12 cellular contexts compared by ENCODE assay signal in the genomic region with DNA sequence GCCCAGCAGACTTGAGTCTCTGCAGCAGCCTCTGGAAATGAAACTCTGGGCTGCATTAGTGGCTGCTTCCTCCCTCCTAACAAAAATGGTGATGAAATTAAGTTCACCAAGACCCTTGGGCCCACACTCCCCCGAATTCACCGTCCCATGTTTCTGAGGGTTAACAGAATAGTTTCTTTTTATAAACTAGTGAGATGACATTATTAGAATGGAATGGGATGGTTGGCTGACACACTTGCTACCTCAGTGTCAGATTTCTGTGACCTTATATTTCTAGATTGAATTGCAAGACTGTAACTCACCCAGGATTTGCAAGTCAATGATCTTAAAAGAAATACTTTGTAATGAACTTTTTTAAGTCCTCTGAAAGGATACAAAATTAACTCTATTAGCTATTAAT.
DNase-seq lines count a peak whose midpoint lies in the region; ATAC-seq and TF ChIP-seq lines count a peak whose summit lies in the region.
"Had no signal": no experiment of that assay in that cellular context is flagged by ENCODE, and none has a peak within 500 bp of the region (broad histone marks: within the 10 kb centered on the region; RNA-seq: fewer than 3 reads in every experiment).

No MANE protein-coding gene starts in this region.

- peaks cover 4 to 32% of the 10 kb centered on the region in 2 donors for H3K4me1 ChIP-seq in ascending aorta
- H3K4me1 ChIP-seq in heart right ventricle, result peaks cover 0 to 39% (median 23%) of the 10 kb centered on the region in 9 donors
- H3K4me1 ChIP-seq in skeletal muscle satellite cell (ENCODE audit: control insufficient read depth, insufficient read depth, low read length), result peaks cover 25% of the 10 kb centered on the region

- peaks cover 0 to 4% (median 2%) of the 10 kb centered on the region in 3 donors for H3K27me3 Mint-ChIP-seq in immature natural killer cell (ENCODE audit: low read depth in 3 of 3)

- no peaks in the 10 kb centered on the region for H3K27me3 ChIP-seq in ascending aorta
- no peaks in the 10 kb centered on the region for H3K27me3 ChIP-seq in heart right ventricle
- no peaks in the 10 kb centered on the region for H3K27me3 ChIP-seq in skeletal muscle satellite cell (ENCODE audit: control insufficient read depth, insufficient read depth, low read length)
- H3K27me3 ChIP-seq: tibial nerve had no signal

- intact Hi-C loops in ascending aorta (cut with DNase I), result loop anchor here (5.0 kb wide), 1 partner anchor 50 kb away; no protein-coding TSS in a partner anchor
- intact Hi-C loops in heart right ventricle (cut with DNase I), result no loop called here

- ATAC-seq in heart right ventricle, result peak; percentile 27 to 90 (median 76)

- H3K27ac Mint-ChIP-seq in immature natural killer cell, result no peak overlapping the region

- peak overlapping the region; percentile 49 for H3K9ac ChIP-seq in skeletal muscle satellite cell (ENCODE audit: low read depth, low read length)

- H3K4me2 ChIP-seq in skeletal muscle satellite cell (ENCODE audit: low read length), result peak overlapping the region; percentile 68

- H3K4me3 Mint-ChIP-seq in immature natural killer cell, result no peak overlapping the region
- H3K4me3 Mint-ChIP-seq: neural crest cell had no signal

- H3K9me3 ChIP-seq in ascending aorta (no peaks in the 10 kb centered on the region), heart right ventricle (no peaks in the 10 kb centered on the region), skeletal muscle satellite cell (replicated peaks; ENCODE audit: low read length) (no peaks in the 10 kb centered on the region)
- H3K9me3 ChIP-seq: tibial nerve had no signal

- H3K27ac ChIP-seq in ascending aorta, result peak overlapping the region; percentile 38 to 68
- H3K27ac ChIP-seq in heart right ventricle, result peak overlapping the region in 6 of 10 donors; percentile 28 to 75 (median 69)

- H3K4me3 ChIP-seq in ascending aorta, result no peak overlapping the region
- H3K4me3 ChIP-seq in heart right ventricle, result no peak overlapping the region
- peak overlapping the region; percentile 15 for H3K4me3 ChIP-seq in skeletal muscle satellite cell (ENCODE audit: low read length)
- H3K4me3 ChIP-seq: tibial nerve had no signal

- H3K36me3 ChIP-seq in ascending aorta, result no peaks in the 10 kb centered on the region
- no peaks in the 10 kb centered on the region for H3K36me3 ChIP-seq in heart right ventricle
- no peaks in the 10 kb centered on the region for H3K36me3 ChIP-seq in skeletal muscle satellite cell (ENCODE audit: insufficient read depth, low read length)
- H3K36me3 ChIP-seq: tibial nerve had no signal

- DNase-seq in HCEC 1CT (peak; percentile 72), ascending aorta (ENCODE audit: low spot score in 2 of 2) (no peak), heart right ventricle (no peak), NCI-H1417 treated with DMSO at 0.1 percent for 48 hours (lab: John Stamatoyannopoulos, UW) (no peak), DMS53 treated with DMSO at 0.1 percent for 48 hours (lab: John Stamatoyannopoulos, UW; ENCODE audit: unreplicated experiment) (no peak), anterior cingulate cortex (lab: John Stamatoyannopoulos, UW) (no peak), immature natural killer cell (no peak)
- DNase-seq: cerebellar nuclear complex, NCI-H345 had no signal

- H3K4me1 Mint-ChIP-seq in immature natural killer cell, result peaks cover 2 to 8% of the 10 kb centered on the region in 2 donors

- TF ChIP-seq CTCF in ascending aorta (IDR thresholded peaks at IDR 0.05), result no peak
- no peak for TF ChIP-seq CTCF in heart right ventricle (IDR thresholded peaks at IDR 0.05)

- WGBS in heart right ventricle, 2 donors, result 1 to 11% methylated on average over 2 of the region's 2 CpGs

- H3K36me3 Mint-ChIP-seq in immature natural killer cell, result no peaks in the 10 kb centered on the region

- H3K9me3 Mint-ChIP-seq in immature natural killer cell, result no peaks in the 10 kb centered on the region
- H3K9me3 Mint-ChIP-seq: neural crest cell had no signal
